Comparison of ENCODE assay signal across 17 cellular contexts in genomic region chr17:78238823-78239488, GRCh38. TPM values are rescaled to one million over a fixed set of nuclear protein-coding genes. Genes with fewer than 3 reads are reported as not detected.
"Had no signal": no experiment of that assay in that cellular context is flagged by ENCODE, and none has a peak within 500 bp of the region (broad histone marks: within the 10 kb centered on the region; RNA-seq: fewer than 3 reads in every experiment).

No MANE protein-coding gene starts in this region.

- H3K36me3 ChIP-seq: esophagus squamous epithelium, heart left ventricle, left ventricle myocardium inferior, ovary had no signal

- DNase-seq: activated CD4-positive, alpha-beta memory T cell treated with anti-CD3 and anti-CD28 coated beads, Interleukin-2, amount 10 ng/mL, durations not matched to agents 7 days and 5 days; activated CD4-positive, alpha-beta T cell treated with anti-CD3 and anti-CD28 coated beads for 1 hour; activated gamma-delta T cell; activated naive CD8-positive, alpha-beta T cell treated with anti-CD3 and anti-CD28 coated beads for 36 hours; activated T-cell treated with anti-CD3 and anti-CD28 coated beads, Interleukin-2, amount 50 U/mL, for 48 hours; esophagus squamous epithelium; foreskin fibroblast; left ventricle myocardium inferior; mesendoderm; ovary; stimulated activated CD4-positive, alpha-beta T cell treated with anti-CD3 and anti-CD28 coated beads, Interleukin-12 subunit alpha, Interleukin-12 subunit beta, amount 100 ng/mL, for 4 hours; stimulated activated naive CD8-positive, alpha-beta T cell treated with anti-CD3 and anti-CD28 coated beads, Interleukin-15, Interleukin-2, amounts not matched to agents 100 U/mL and 50 U/mL, for 24 hours; testis had no signal

- H3K27me3 ChIP-seq: heart left ventricle, ovary, testis had no signal

- H3K27ac ChIP-seq: esophagus squamous epithelium, heart left ventricle, left ventricle myocardium inferior, ovary, testis had no signal

- FAIRE-seq: endometrium, islet of Langerhans had no signal

- H3K4me3 ChIP-seq: esophagus squamous epithelium, heart left ventricle, left ventricle myocardium inferior, ovary, testis had no signal

- ATAC-seq: heart left ventricle; stimulated activated naive CD8-positive, alpha-beta T cell treated with anti-CD3 and anti-CD28 coated beads, Interleukin-15, Interleukin-2, amounts not matched to agents 100 U/mL and 50 U/mL, for 24 hours had no signal

- H3K9me3 ChIP-seq: esophagus squamous epithelium, heart left ventricle, left ventricle myocardium inferior, ovary, testis had no signal

RNA-seq across cellular contexts. Expression of gene TMEM235, which starts 7.5 kb away (rescaled TPM):
- polyA plus RNA-seq: heart left ventricle, neural cell had no signal
